29 cellular contexts compared by ENCODE assay signal in genomic region chr1:104733866-104734265, GRCh38.
"Had no signal": no experiment of that assay in that cellular context is flagged by ENCODE, and none has a peak within 500 bp of the region (broad histone marks: within the 10 kb centered on the region; RNA-seq: fewer than 3 reads in every experiment).

No MANE protein-coding gene starts in this region.

- ATAC-seq: effector memory CD8-positive, alpha-beta T cell; heart right ventricle; left colon; left ventricle myocardium superior; naive thymus-derived CD8-positive, alpha-beta T cell; sciatic nerve; stimulated activated naive CD8-positive, alpha-beta T cell treated with anti-CD3 and anti-CD28 coated beads, Interleukin-15, amount 100 ng/mL, for 72 hours had no signal

- H3K4me2 ChIP-seq: smooth muscle cell had no signal

- H3K4me1 ChIP-seq: esophagus squamous epithelium, heart right ventricle, lower lobe of right lung, prostate gland, right atrium auricular region, suprapubic skin, transverse colon, vagina had no signal

- H3K27me3 ChIP-seq: esophagus squamous epithelium, heart right ventricle, right atrium auricular region, suprapubic skin, transverse colon, vagina had no signal

- DNase-seq: effector memory CD8-positive, alpha-beta T cell; erythroblast; esophagus squamous epithelium; foreskin melanocyte; glutamatergic neuron; heart right ventricle; hypothalamus; immature natural killer cell; islet precursor cell; kidney glomerular epithelial cell; left colon; left ventricle myocardium superior; lower lobe of right lung; naive thymus-derived CD8-positive, alpha-beta T cell; nephron progenitor cell; nucleus accumbens; stimulated activated CD4-positive, alpha-beta T cell treated with anti-CD3 and anti-CD28 coated beads, Interleukin-12 subunit alpha, Interleukin-12 subunit beta, amount 100 ng/mL, for 4 hours; stimulated activated CD4-positive, alpha-beta T cell treated with anti-CD3 and anti-CD28 coated beads, Interleukin-1b, Interleukin-23, amount 100 ng/mL, for 48 hours; stimulated activated CD4-positive, alpha-beta T cell treated with anti-CD3 and anti-CD28 coated beads, Interleukin-4, amount 100 ng/mL, for 1 hour; stimulated activated CD8-positive, alpha-beta memory T cell treated with anti-CD3 and anti-CD28 coated beads, Interleukin-4, amount 100 ng/mL, for 48 hours; stimulated activated naive CD4-positive, alpha-beta T cell; stimulated activated naive CD8-positive, alpha-beta T cell treated with anti-CD3 and anti-CD28 coated beads, Interleukin-15, amount 100 ng/mL, for 72 hours; transverse colon had no signal

- H3K27ac ChIP-seq: esophagus squamous epithelium, heart right ventricle, lower lobe of right lung, prostate gland, right atrium auricular region, suprapubic skin, transverse colon, vagina had no signal

- H3K36me3 ChIP-seq: esophagus squamous epithelium, heart right ventricle, lower lobe of right lung, prostate gland, right atrium auricular region, suprapubic skin, transverse colon, vagina had no signal

- H3K9me3 ChIP-seq: lower lobe of right lung, prostate gland, right atrium auricular region, transverse colon, vagina had no signal

- H3K4me3 ChIP-seq: esophagus squamous epithelium, heart right ventricle, lower lobe of right lung, prostate gland, right atrium auricular region, smooth muscle cell, suprapubic skin, transverse colon, vagina had no signal
